ENCODE assay signal across 22 cellular contexts in genomic region chr4:41944089-41944488, GRCh38. TPM values are rescaled to one million over a fixed set of nuclear protein-coding genes. Genes with fewer than 3 reads are reported as not detected.
DNase-seq lines count a peak whose midpoint lies in the region; FAIRE-seq and TF ChIP-seq lines count a peak whose summit lies in the region.
"Had no signal": no experiment of that assay in that cellular context is flagged by ENCODE, and none has a peak within 500 bp of the region (broad histone marks: within the 10 kb centered on the region; RNA-seq: fewer than 3 reads in every experiment).

No MANE protein-coding gene starts in this region.

- POLR2A ChIA-PET in PC-9 (lab: Charles Lee; ENCODE audit: unreplicated experiment), result no interaction called here

- TF ChIP-seq CTCF in PC-9 (conservative IDR thresholded peaks at IDR 0.05), result no peak

- TF ChIP-seq POLR2A in GM12892 (IDR thresholded peaks at IDR 0.05; ENCODE audit: low read depth, low read length), result no peak

- H3K36me3 ChIP-seq in GM23248 (ENCODE audit: low read depth) (peaks cover 28% of the 10 kb centered on the region), SK-N-MC (ENCODE audit: insufficient read depth, low read length) (peaks cover 89% of the 10 kb centered on the region), small intestine (ENCODE audit: control insufficient read depth in 2 of 2, insufficient read depth in 2 of 2, low read length in 2 of 2) (peaks cover 2 to 5% of the 10 kb centered on the region in 2 donors), PC-9 (ENCODE audit: low read depth) (peaks cover 42% of the 10 kb centered on the region)

- H3K79me2 ChIP-seq in GM23248 (ENCODE audit: insufficient read depth), result peaks cover 68% of the 10 kb centered on the region
- peaks cover 34% of the 10 kb centered on the region for H3K79me2 ChIP-seq in PC-9 (ENCODE audit: low read depth)

- H3K9me3 ChIP-seq in GM23248 (ENCODE audit: low read depth) (no peaks in the 10 kb centered on the region), SK-N-MC (ENCODE audit: low read depth, low read length) (no peaks in the 10 kb centered on the region), small intestine (ENCODE audit: control insufficient read depth, low read depth) (no peaks in the 10 kb centered on the region), PC-9 (ENCODE audit: insufficient read depth, low read depth) (no peaks in the 10 kb centered on the region)
- H3K9me3 ChIP-seq: A549; BLaER1 treated with 17β-estradiol and CSF1 and Interleukin-3, amounts not matched to agents 10 nM and 100 nM; Caco-2 had no signal

- BruUV-seq in PC-9 (replicated peaks; lab: Mats Ljungman, UMichigan), result no TSS peak

- H4K20me1 ChIP-seq in GM23248 (ENCODE audit: insufficient read depth) (no peaks in the 10 kb centered on the region), PC-9 (ENCODE audit: insufficient read depth) (peaks cover 10% of the 10 kb centered on the region; the same call in 1 of the 2 replicates)

- H3K27me3 ChIP-seq in GM23248 (replicated peaks; ENCODE audit: insufficient read depth) (no peaks in the 10 kb centered on the region), small intestine (ENCODE audit: control insufficient read depth in 2 of 2, insufficient read depth in 2 of 2, low read length in 2 of 2) (no peaks in the 10 kb centered on the region), PC-9 (ENCODE audit: insufficient read depth, low read depth) (no peaks in the 10 kb centered on the region)
- H3K27me3 ChIP-seq: BLaER1 treated with 17β-estradiol and CSF1 and Interleukin-3, amounts not matched to agents 10 nM and 100 nM had no signal

- no peaks in the 10 kb centered on the region for H3F3A ChIP-seq in GM23248 (ENCODE audit: insufficient read depth)
- no peaks in the 10 kb centered on the region for H3F3A ChIP-seq in PC-9 (ENCODE audit: insufficient read depth, low read depth)

- H3K9me2 ChIP-seq in GM23248 (ENCODE audit: insufficient read depth), result no peaks in the 10 kb centered on the region
- H3K9me2 ChIP-seq in PC-9 (ENCODE audit: insufficient read depth), result no peaks in the 10 kb centered on the region

- intact Hi-C loops in PC-9 (cut with micrococcal nuclease; ENCODE audit: unreplicated experiment), result no loop called here

- H3K27ac ChIP-seq in GM23248 (no peak overlapping the region), SK-N-MC (0 out of 2 replicates have a peak overlapping the region, but pooled peaks have one; percentile 5), small intestine (ENCODE audit: low read depth in 1 of 2, low read length in 1 of 2) (no peak overlapping the region), PC-9 (no peak overlapping the region)
- H3K27ac ChIP-seq: 22Rv1; A549; BLaER1 treated with 17β-estradiol and CSF1 and Interleukin-3, amounts not matched to agents 10 nM and 100 nM; C4-2B had no signal

- FAIRE-seq in GM12892 (lab: Jason Lieb, UNC) (peak; percentile 46), small intestine (lab: Jason Lieb, UNC) (peak; percentile 19)
- FAIRE-seq: A549, D721Med, GM12891, GM18507 had no signal

- no peak overlapping the region for H3K4me2 ChIP-seq in GM23248 (ENCODE audit: unreplicated experiment)
- no peak overlapping the region for H3K4me2 ChIP-seq in PC-9
- H3K4me2 ChIP-seq: A549; BLaER1 treated with 17β-estradiol and CSF1 and Interleukin-3, amounts not matched to agents 10 nM and 100 nM had no signal

- H3K4me1 ChIP-seq in GM23248 (ENCODE audit: insufficient read depth) (no peaks in the 10 kb centered on the region), small intestine (ENCODE audit: control insufficient read depth in 2 of 2, insufficient read depth in 1 of 2, low read depth in 1 of 2, low read length in 1 of 2) (no peaks in the 10 kb centered on the region), PC-9 (replicated peaks; ENCODE audit: insufficient read depth) (peaks cover 5% of the 10 kb centered on the region; the same call in 1 of the 2 replicates)
- H3K4me1 ChIP-seq: Caco-2 had no signal

- H3K9ac ChIP-seq in GM23248, result no peak overlapping the region
- no peak overlapping the region for H3K9ac ChIP-seq in SK-N-MC (ENCODE audit: insufficient read length)
- H3K9ac ChIP-seq: BLaER1 treated with 17β-estradiol and CSF1 and Interleukin-3, amounts not matched to agents 10 nM and 100 nM had no signal

- in situ Hi-C loops in GM23248 (cut with MboI), result no loop called here

- H3K4me3 ChIP-seq in GM23248 (no peak overlapping the region), SK-N-MC (no peak overlapping the region), small intestine (ENCODE audit: low read depth in 1 of 2, low read length in 2 of 2) (no peak overlapping the region), PC-9 (no peak overlapping the region)
- H3K4me3 ChIP-seq: A549; BLaER1 treated with 17β-estradiol and CSF1 and Interleukin-3, amounts not matched to agents 10 nM and 100 nM had no signal

- H2AFZ ChIP-seq in GM23248 (no peak overlapping the region), PC-9 (no peak overlapping the region)

- DNase-seq in GM12892 (ENCODE audit: insufficient read length) (no peak), GM23248 (peak; percentile 3), SK-N-MC (ENCODE audit: low read depth, low spot score) (no peak), small intestine (no peak), globus pallidus (ENCODE audit: low spot score) (no peak), NCI-H226 (no peak), PC-9 (no peak)
- DNase-seq: AML-193; Caco-2; Calu3; CD4-positive, alpha-beta T cell; CD8-positive, alpha-beta T cell; DMS79 treated with DMSO at 0.1 percent for 48 hours; GF-D8 had no signal

- CTCF ChIA-PET in PC-9 (lab: Charles Lee), result no interaction called here

RNA-seq across cellular contexts. Expression of gene TMEM33, which starts 8.9 kb away (rescaled TPM):
- polyA plus RNA-seq in GM12892 (2012; ENCODE audit: missing spikeins), result 14.7 TPM
- 30.4 and 44.6 TPM in 2 replicates for total RNA-seq in GM23248 (2014; rRNA removed; shearing (Covaris generic))
- polyA plus RNA-seq in GM23248 (2016; fragmentation: Nextera tagmentation; extraction: Ambion mirVana), result 44.0 and 44.6 TPM in 2 replicates
- 10 to 100 TPM in 1 of 3 donors, 1 to 10 TPM in 2; 6.2 to 22.1 (median 6.7) TPM for polyA plus RNA-seq in small intestine
- 62.3 and 65.0 TPM in 2 replicates for total RNA-seq in PC-9 (2021)

RNA-seq across cellular contexts. Expression of gene DCAF4L1, which starts 37.5 kb away (rescaled TPM):
- 0.11 TPM for polyA plus RNA-seq in GM12892 (2012; ENCODE audit: missing spikeins)
- total RNA-seq in GM23248 (2014; rRNA removed; shearing (Covaris generic)), result 0.13 TPM in 1 of 2 replicates, not detected in the other
- polyA plus RNA-seq in GM23248 (2016; fragmentation: Nextera tagmentation; extraction: Ambion mirVana), result 0.06 TPM in 1 of 2 replicates, not detected in the other
- polyA plus RNA-seq in small intestine, result under 1 TPM in 2 of 3 donors, not detected in 1; 0.06 to 0.22 TPM
- total RNA-seq in PC-9 (2021), result 0.15 and 0.23 TPM in 2 replicates
- total RNA-seq: A172 had no signal

RNA-seq across cellular contexts. Expression of gene SLC30A9, which starts 46.2 kb away (rescaled TPM):
- 36.6 TPM for polyA plus RNA-seq in GM12892 (2012; ENCODE audit: missing spikeins)
- total RNA-seq in GM23248 (2014; rRNA removed; shearing (Covaris generic)), result 61.7 and 69.5 TPM in 2 replicates
- 64.9 and 65.5 TPM in 2 replicates for polyA plus RNA-seq in GM23248 (2016; fragmentation: Nextera tagmentation; extraction: Ambion mirVana)
- polyA plus RNA-seq in small intestine, result 10 to 100 TPM; 15.1 to 27.9 (median 23.5) TPM
- 37.0 and 47.6 TPM in 2 replicates for total RNA-seq in PC-9 (2021)
